In genomic region chr4:189232274-189232673, GRCh38 we compare ENCODE assay signal across 16 cellular contexts.
DNase-seq lines count a peak whose midpoint lies in the region; ATAC-seq and TF ChIP-seq lines count a peak whose summit lies in the region.
"Had no signal": no experiment of that assay in that cellular context is flagged by ENCODE, and none has a peak within 500 bp of the region (broad histone marks: within the 10 kb centered on the region; RNA-seq: fewer than 3 reads in every experiment).

No MANE protein-coding gene starts in this region.

- H3K4me1 ChIP-seq in breast epithelium (no peaks in the 10 kb centered on the region), adipocyte (ENCODE audit: control insufficient read depth, insufficient read depth, low read length) (no peaks in the 10 kb centered on the region), esophagus (ENCODE audit: control insufficient read depth in 2 of 2, insufficient read depth in 2 of 2, low read length in 1 of 2) (no peaks in the 10 kb centered on the region), prostate gland (replicated peaks) (no peaks in the 10 kb centered on the region), aorta (ENCODE audit: control insufficient read depth in 1 of 2, insufficient read depth in 2 of 2, low read length in 2 of 2) (no peaks in the 10 kb centered on the region)
- H3K4me1 ChIP-seq: BLaER1 treated with 17β-estradiol and CSF1 and Interleukin-3, amounts not matched to agents 10 nM and 100 nM had no signal

- TF ChIP-seq CTCF in MCF 10A (IDR thresholded peaks at IDR 0.05; ENCODE audit: unreplicated experiment) (no peak), breast epithelium (IDR thresholded peaks at IDR 0.05) (no peak), prostate gland (IDR thresholded peaks at IDR 0.05) (no peak)

- no peaks in the 10 kb centered on the region for H3K27me3 ChIP-seq in breast epithelium
- H3K27me3 ChIP-seq in adipocyte (replicated peaks; ENCODE audit: control insufficient read depth, insufficient read depth, low read length), result no peaks in the 10 kb centered on the region
- H3K27me3 ChIP-seq in esophagus (ENCODE audit: control insufficient read depth in 1 of 2, insufficient read depth in 2 of 2, low read length in 2 of 2), result no peaks in the 10 kb centered on the region
- no peaks in the 10 kb centered on the region for H3K27me3 ChIP-seq in prostate gland (replicated peaks; ENCODE audit: insufficient read depth)
- no peaks in the 10 kb centered on the region for H3K27me3 ChIP-seq in aorta (ENCODE audit: control insufficient read depth in 1 of 2, insufficient read depth in 2 of 2, low read length in 1 of 2)
- H3K27me3 ChIP-seq: BLaER1 treated with 17β-estradiol and CSF1 and Interleukin-3, amounts not matched to agents 10 nM and 100 nM had no signal

- TF ChIP-seq POLR2A in breast epithelium (IDR thresholded peaks at IDR 0.05), result no peak
- TF ChIP-seq POLR2A in prostate gland (IDR thresholded peaks at IDR 0.05), result no peak

- H3K4me3 ChIP-seq in breast epithelium (no peak overlapping the region), adipocyte (ENCODE audit: low read length) (no peak overlapping the region), esophagus (ENCODE audit: low read depth in 1 of 2, low read length in 2 of 2) (peak overlapping the region in 1 of 2 donors; percentile 22), prostate gland (no peak overlapping the region), aorta (ENCODE audit: low read length in 2 of 2) (no peak overlapping the region)
- H3K4me3 ChIP-seq: BLaER1 treated with 17β-estradiol and CSF1 and Interleukin-3, amounts not matched to agents 10 nM and 100 nM; GM12878; GM23338 had no signal

- H3K27me3 Mint-ChIP-seq in MCF 10A (ENCODE audit: insufficient read depth, unreplicated experiment), result no peaks in the 10 kb centered on the region
- H3K27me3 Mint-ChIP-seq in T-helper 2 cell treated with Interferon-gamma antibody and Interleukin-4, amounts not matched to agents 5 μg/mL and 100 μg/mL, for 36 hours (ENCODE audit: low read depth), result no peaks in the 10 kb centered on the region
- H3K27me3 Mint-ChIP-seq: CD4-positive, CD25-positive, alpha-beta regulatory T cell had no signal

- no peaks in the 10 kb centered on the region for H3K9me3 ChIP-seq in breast epithelium
- no peaks in the 10 kb centered on the region for H3K9me3 ChIP-seq in adipocyte (ENCODE audit: control insufficient read depth, low read length)
- H3K9me3 ChIP-seq in esophagus (ENCODE audit: control insufficient read depth in 2 of 2, insufficient read depth in 1 of 2, low read depth in 1 of 2, low read length in 1 of 2), result no peaks in the 10 kb centered on the region
- H3K9me3 ChIP-seq in prostate gland, result no peaks in the 10 kb centered on the region
- peaks cover 2% of the 10 kb centered on the region for H3K9me3 ChIP-seq in aorta (ENCODE audit: control insufficient read depth, low read length)

- POLR2A ChIA-PET in MCF 10A (lab: Yijun Ruan, JAX), result interaction anchor here (0.8 kb wide), 1 partner anchor 55 kb away, joined by 3 read pairs; no protein-coding TSS in a partner anchor

- H3K27ac Mint-ChIP-seq in MCF 10A (ENCODE audit: low read depth, unreplicated experiment), result no peak overlapping the region
- no peak overlapping the region for H3K27ac Mint-ChIP-seq in T-helper 2 cell treated with Interferon-gamma antibody and Interleukin-4, amounts not matched to agents 5 μg/mL and 100 μg/mL, for 36 hours
- H3K27ac Mint-ChIP-seq: CD4-positive, CD25-positive, alpha-beta regulatory T cell; GM23338; H9 had no signal

- no peaks in the 10 kb centered on the region for H3K36me3 Mint-ChIP-seq in MCF 10A (ENCODE audit: insufficient read depth, unreplicated experiment)
- no peaks in the 10 kb centered on the region for H3K36me3 Mint-ChIP-seq in T-helper 2 cell treated with Interferon-gamma antibody and Interleukin-4, amounts not matched to agents 5 μg/mL and 100 μg/mL, for 36 hours (ENCODE audit: low read depth)
- H3K36me3 Mint-ChIP-seq: CD4-positive, CD25-positive, alpha-beta regulatory T cell had no signal

- no peak overlapping the region for H3K9ac ChIP-seq in adipocyte (ENCODE audit: low read length)
- H3K9ac ChIP-seq: BLaER1 treated with 17β-estradiol and CSF1 and Interleukin-3, amounts not matched to agents 10 nM and 100 nM had no signal

- intact Hi-C loops in MCF 10A (cut with micrococcal nuclease) (no loop called here), breast epithelium (cut with DNase I; ENCODE audit: low total_unique reads) (loop anchor here (5.0 kb wide), 1 partner anchor 315 kb away; no protein-coding TSS in a partner anchor), prostate gland (cut with DNase I) (no loop called here), aorta (cut with DNase I) (no loop called here)

- no peak overlapping the region for H3K27ac ChIP-seq in breast epithelium
- peak overlapping the region; percentile 47 to 64 for H3K27ac ChIP-seq in esophagus (ENCODE audit: low read depth in 2 of 2, low read length in 1 of 2)
- no peak overlapping the region for H3K27ac ChIP-seq in prostate gland
- H3K27ac ChIP-seq in aorta (ENCODE audit: low read depth in 1 of 2, low read length in 2 of 2), result no peak overlapping the region
- H3K27ac ChIP-seq: 22Rv1; BLaER1 treated with 17β-estradiol and CSF1 and Interleukin-3, amounts not matched to agents 10 nM and 100 nM had no signal

- WGBS in esophagus, 2 donors, result 41 to 51% methylated on average over 2 of the region's 2 CpGs
- 15% methylated on average over 2 of the region's 2 CpGs for WGBS in prostate gland
- WGBS in aorta, 2 donors, result 5 to 49% methylated on average over 2 of the region's 2 CpGs

- H3K4me3 Mint-ChIP-seq in MCF 10A (ENCODE audit: unreplicated experiment), result no peak overlapping the region
- no peak overlapping the region for H3K4me3 Mint-ChIP-seq in T-helper 2 cell treated with Interferon-gamma antibody and Interleukin-4, amounts not matched to agents 5 μg/mL and 100 μg/mL, for 36 hours
- H3K4me3 Mint-ChIP-seq: CD4-positive, CD25-positive, alpha-beta regulatory T cell; GM23338; H9 had no signal

- DNase-seq in MCF 10A (ENCODE audit: unreplicated experiment) (peak; percentile 50), breast epithelium (ENCODE audit: low spot score in 2 of 2) (no peak), adipocyte (ENCODE audit: low read depth) (peak; percentile 27), prostate gland (ENCODE audit: low spot score) (peak; percentile 12), aorta (no peak)
- DNase-seq in stimulated activated CD4-positive, alpha-beta T cell treated with anti-CD3 and anti-CD28 coated beads, Interleukin-1b, Interleukin-23, amount 100 ng/mL, for 48 hours, result no peak
- DNase-seq in T-helper 2 cell treated with Interferon-gamma antibody and Interleukin-4, amounts not matched to agents 5 μg/mL and 100 μg/mL, for 36 hours (ENCODE audit: low spot score), result no peak
- DNase-seq: AML-193; CD4-positive, CD25-positive, alpha-beta regulatory T cell; DMS 273 treated with DMSO at 0.1 percent for 48 hours; H9 had no signal

- no peak for ATAC-seq in aorta (ENCODE audit: low FRiP score)
- ATAC-seq: GM12878, GM23338 had no signal

- CTCF ChIA-PET in MCF 10A (lab: Yijun Ruan, JAX), result no interaction called here

- H3K4me1 Mint-ChIP-seq in MCF 10A (ENCODE audit: insufficient read depth, unreplicated experiment), result peaks cover 6% of the 10 kb centered on the region
- H3K4me1 Mint-ChIP-seq in T-helper 2 cell treated with Interferon-gamma antibody and Interleukin-4, amounts not matched to agents 5 μg/mL and 100 μg/mL, for 36 hours (ENCODE audit: low read depth), result no peaks in the 10 kb centered on the region
- H3K4me1 Mint-ChIP-seq: CD4-positive, CD25-positive, alpha-beta regulatory T cell; GM23338; H9 had no signal

- H3K36me3 ChIP-seq in breast epithelium, result no peaks in the 10 kb centered on the region
- no peaks in the 10 kb centered on the region for H3K36me3 ChIP-seq in adipocyte (ENCODE audit: control insufficient read depth, insufficient read depth, low read length, severe bottlenecking)
- H3K36me3 ChIP-seq in esophagus (ENCODE audit: control insufficient read depth in 2 of 2, insufficient read depth in 2 of 2, low read length in 1 of 2), result no peaks in the 10 kb centered on the region
- H3K36me3 ChIP-seq in prostate gland, result no peaks in the 10 kb centered on the region
- H3K36me3 ChIP-seq in aorta (ENCODE audit: control insufficient read depth in 1 of 2, insufficient read depth in 2 of 2, low read length in 1 of 2), result no peaks in the 10 kb centered on the region
- H3K36me3 ChIP-seq: BLaER1 treated with 17β-estradiol and CSF1 and Interleukin-3, amounts not matched to agents 10 nM and 100 nM had no signal

- BruUV-seq in MCF 10A (replicated peaks; lab: Mats Ljungman, UMichigan), result no TSS peak

- H3K9me3 Mint-ChIP-seq in MCF 10A (ENCODE audit: unreplicated experiment), result no peaks in the 10 kb centered on the region
- H3K9me3 Mint-ChIP-seq in T-helper 2 cell treated with Interferon-gamma antibody and Interleukin-4, amounts not matched to agents 5 μg/mL and 100 μg/mL, for 36 hours, result peaks cover 15% of the 10 kb centered on the region

Comparison
In these comparisons a context has a peak if more than half of its experiments do, and no peak if none do; other contexts are left out.
1. DNase-seq: peak in MCF 10A (single experiment), adipocyte (single experiment) and prostate gland (single experiment); none in breast epithelium (0 of 2), aorta (0 of 2), stimulated activated CD4-positive, alpha-beta T cell treated with anti-CD3 and anti-CD28 coated beads, Interleukin-1b, Interleukin-23, amount 100 ng/mL, for 48 hours (single experiment) and T-helper 2 cell treated with Interferon-gamma antibody and Interleukin-4, amounts not matched to agents 5 μg/mL and 100 μg/mL, for 36 hours (single experiment).
2. H3K27ac ChIP-seq: peak in esophagus (2 of 2); none in breast epithelium (0 of 2), prostate gland (0 of 2) and aorta (0 of 2).